25 cellular contexts compared by ENCODE assay signal in genomic region chr5:76662521-76662920, GRCh38. TPM values are rescaled to one million over a fixed set of nuclear protein-coding genes. Genes with fewer than 3 reads are reported as not detected.
"Had no signal": no experiment of that assay in that cellular context is flagged by ENCODE, and none has a peak within 500 bp of the region (broad histone marks: within the 10 kb centered on the region; RNA-seq: fewer than 3 reads in every experiment).

No MANE protein-coding gene starts in this region.

- H3K4me3 ChIP-seq: cardiac muscle cell, PC-9, SK-N-MC had no signal

- H3K9me3 Mint-ChIP-seq: activated naive CD4-positive, alpha-beta T cell treated with anti-CD3 and anti-CD28 coated beads for 36 hours; brain; T-cell had no signal

- H3K36me3 ChIP-seq: cardiac muscle cell had no signal

- H3K36me3 Mint-ChIP-seq: brain had no signal

- H3K27me3 Mint-ChIP-seq: activated CD4-positive, alpha-beta T cell treated with anti-CD3 and anti-CD28 coated beads for 36 hours; activated naive CD8-positive, alpha-beta T cell; brain; T-cell had no signal

- DNase-seq: activated CD4-positive, alpha-beta T cell treated with anti-CD3 and anti-CD28 coated beads for 36 hours; activated CD4-positive, alpha-beta T cell treated with anti-CD3 and anti-CD28 coated beads, Interleukin-2, amount 50 U/mL, for 4 hours; activated CD8-positive, alpha-beta memory T cell treated with anti-CD3 and anti-CD28 coated beads, Interleukin-2, amount 50 U/mL, for 48 hours; activated CD8-positive, alpha-beta T cell treated with anti-CD3 and anti-CD28 coated beads, Interleukin-2, amount 10 ng/mL, durations not matched to agents 7 days and 5 days; activated gamma-delta T cell; activated naive CD4-positive, alpha-beta T cell treated with anti-CD3 and anti-CD28 coated beads for 36 hours; activated T-cell treated with anti-CD3 and anti-CD28 coated beads, Interleukin-2, amount 50 U/mL, for 1 hour; amygdala; Karpas-422; MM.1S; NCI-H1105; NCI-H1436; NCI-H187; NCI-H2081; NCI-H446; NCI-H524; PC-9; T-cell had no signal

- H3K4me1 Mint-ChIP-seq: activated CD4-positive, alpha-beta T cell treated with anti-CD3 and anti-CD28 coated beads for 36 hours; brain had no signal

- H3K27ac Mint-ChIP-seq: activated CD4-positive, alpha-beta T cell treated with anti-CD3 and anti-CD28 coated beads for 36 hours; activated CD8-positive, alpha-beta T cell treated with anti-CD3 and anti-CD28 coated beads, Interleukin-2, amount 10 ng/mL, durations not matched to agents 7 days and 5 days; activated naive CD4-positive, alpha-beta T cell treated with anti-CD3 and anti-CD28 coated beads for 36 hours; activated naive CD8-positive, alpha-beta T cell; brain; T-cell had no signal

- H3K27me3 ChIP-seq: cardiac muscle cell had no signal

- ATAC-seq: activated CD4-positive, alpha-beta T cell treated with anti-CD3 and anti-CD28 coated beads for 36 hours; activated CD8-positive, alpha-beta T cell treated with anti-CD3 and anti-CD28 coated beads, Interleukin-2, amount 10 ng/mL, durations not matched to agents 7 days and 5 days; HepG2; T-cell had no signal

- H3K4me3 Mint-ChIP-seq: activated CD4-positive, alpha-beta T cell treated with anti-CD3 and anti-CD28 coated beads for 36 hours; activated CD8-positive, alpha-beta T cell treated with anti-CD3 and anti-CD28 coated beads, Interleukin-2, amount 10 ng/mL, durations not matched to agents 7 days and 5 days; activated naive CD4-positive, alpha-beta T cell treated with anti-CD3 and anti-CD28 coated beads for 36 hours; activated naive CD8-positive, alpha-beta T cell; brain; T-cell had no signal

- H3K27ac ChIP-seq: cardiac muscle cell, PC-9, SK-N-MC, VCaP had no signal

RNA-seq across cellular contexts. Expression of gene F2RL2, which starts 39.3 kb away (rescaled TPM):
- total RNA-seq: activated CD4-positive, alpha-beta T cell treated with anti-CD3 and anti-CD28 coated beads for 36 hours; activated CD8-positive, alpha-beta T cell treated with anti-CD3 and anti-CD28 coated beads, Interleukin-2, amount 10 ng/mL, durations not matched to agents 7 days and 5 days; activated naive CD4-positive, alpha-beta T cell treated with anti-CD3 and anti-CD28 coated beads for 36 hours; HepG2; T-helper 2 cell treated with Interferon-gamma antibody and Interleukin-4, amounts not matched to agents 100 ng/mL and 5 ng/mL, for 36 hours had no signal
